ENCODE assay signal across 12 cellular contexts in genomic region chr3:16589867-16590624, GRCh38. TPM values are rescaled to one million over a fixed set of nuclear protein-coding genes. Genes with fewer than 3 reads are reported as not detected.
DNase-seq lines count a peak whose midpoint lies in the region; ATAC-seq lines count a peak whose summit lies in the region.
"Had no signal": no experiment of that assay in that cellular context is flagged by ENCODE, and none has a peak within 500 bp of the region (broad histone marks: within the 10 kb centered on the region; RNA-seq: fewer than 3 reads in every experiment).

No MANE protein-coding gene starts in this region.

- H3K27ac Mint-ChIP-seq in activated CD4-positive, alpha-beta T cell treated with anti-CD3 and anti-CD28 coated beads, Interleukin-2, amount 10 ng/mL, durations not matched to agents 24 days and 14 days, result peak overlapping the region; percentile 45
- peak overlapping the region in 4 of 6 donors; percentile 5 to 69 (median 52) for H3K27ac Mint-ChIP-seq in naive B cell
- H3K27ac Mint-ChIP-seq: stimulated activated naive CD8-positive, alpha-beta T cell treated with anti-CD3 and anti-CD28 coated beads, Interleukin-15, Interleukin-2, amounts not matched to agents 100 ng/mL and 50 ng/mL, for 24 hours had no signal

- ATAC-seq in GM21619 (IDR thresholded peaks at IDR 0.05; ENCODE audit: unreplicated experiment), result peak; percentile 98
- peak; percentile 98 for ATAC-seq in HG03175 (IDR thresholded peaks at IDR 0.05; ENCODE audit: unreplicated experiment)
- ATAC-seq in naive B cell (ENCODE audit: low read depth in 2 of 2), result peak; percentile 86

- H3K36me3 Mint-ChIP-seq in activated CD4-positive, alpha-beta T cell treated with anti-CD3 and anti-CD28 coated beads, Interleukin-2, amount 10 ng/mL, durations not matched to agents 24 days and 14 days (ENCODE audit: low read depth), result no peaks in the 10 kb centered on the region
- no peaks in the 10 kb centered on the region for H3K36me3 Mint-ChIP-seq in naive B cell

- no peak for DNase-seq in activated CD4-positive, alpha-beta T cell treated with anti-CD3 and anti-CD28 coated beads, Interleukin-2, amount 10 ng/mL, durations not matched to agents 24 days and 14 days
- DNase-seq in activated CD4-positive, alpha-beta T cell treated with anti-CD3 and anti-CD28 coated beads, Interleukin-2, amount 50 U/mL, for 1 hour, result no peak
- DNase-seq in naive B cell (peak; percentile 20), NCI-H446 treated with DMSO at 0.1 percent for 48 hours (lab: John Stamatoyannopoulos, UW) (no peak), COR-L47 (lab: John Stamatoyannopoulos, UW) (no peak), NCI-H1105 treated with DMSO at 0.1 percent for 48 hours (lab: John Stamatoyannopoulos, UW) (no peak)
- DNase-seq: activated T-cell treated with anti-CD3 and anti-CD28 coated beads, Interleukin-2, amount 50 U/mL, for 1 hour had no signal

- H3K4me3 Mint-ChIP-seq in activated CD4-positive, alpha-beta T cell treated with anti-CD3 and anti-CD28 coated beads, Interleukin-2, amount 10 ng/mL, durations not matched to agents 24 days and 14 days, result no peak overlapping the region
- peak overlapping the region in 1 of 8 donors; percentile 40 for H3K4me3 Mint-ChIP-seq in naive B cell
- H3K4me3 Mint-ChIP-seq: stimulated activated naive CD8-positive, alpha-beta T cell treated with anti-CD3 and anti-CD28 coated beads, Interleukin-15, Interleukin-2, amounts not matched to agents 100 ng/mL and 50 ng/mL, for 24 hours had no signal

- peaks cover 36% of the 10 kb centered on the region for H3K27me3 Mint-ChIP-seq in activated CD4-positive, alpha-beta T cell treated with anti-CD3 and anti-CD28 coated beads, Interleukin-2, amount 10 ng/mL, durations not matched to agents 24 days and 14 days
- no peaks in the 10 kb centered on the region for H3K27me3 Mint-ChIP-seq in naive B cell

- intact Hi-C loops in activated CD4-positive, alpha-beta T cell treated with anti-CD3 and anti-CD28 coated beads, Interleukin-2, amount 10 ng/mL, durations not matched to agents 24 days and 14 days (cut with micrococcal nuclease), result no loop called here

- H3K4me1 Mint-ChIP-seq in activated CD4-positive, alpha-beta T cell treated with anti-CD3 and anti-CD28 coated beads, Interleukin-2, amount 10 ng/mL, durations not matched to agents 24 days and 14 days, result peaks cover 6% of the 10 kb centered on the region
- peaks cover 4 to 23% (median 15%) of the 10 kb centered on the region in 3 donors for H3K4me1 Mint-ChIP-seq in naive B cell

- no peaks in the 10 kb centered on the region for H3K9me3 Mint-ChIP-seq in activated CD4-positive, alpha-beta T cell treated with anti-CD3 and anti-CD28 coated beads, Interleukin-2, amount 10 ng/mL, durations not matched to agents 24 days and 14 days
- H3K9me3 Mint-ChIP-seq in naive B cell, result no peaks in the 10 kb centered on the region
- H3K9me3 Mint-ChIP-seq: stimulated activated naive CD8-positive, alpha-beta T cell treated with anti-CD3 and anti-CD28 coated beads, Interleukin-15, Interleukin-2, amounts not matched to agents 100 ng/mL and 50 ng/mL, for 24 hours had no signal

RNA-seq across cellular contexts. Expression of gene DAZL, which starts 15.2 kb away (rescaled TPM):
- 0.07 and 0.19 TPM in 2 replicates for total RNA-seq in activated CD4-positive, alpha-beta T cell treated with anti-CD3 and anti-CD28 coated beads, Interleukin-2, amount 10 ng/mL, durations not matched to agents 24 days and 14 days
- 1 to 10 TPM in 5 of 6 donors, not detected in 1; 1.3 to 2.3 (median 2.0) TPM for polyA plus RNA-seq in naive B cell (ENCODE audit: low read depth in 6 of 6)
- total RNA-seq: glomerular endothelial cell, mesenteric fat pad had no signal
